14 cellular contexts compared by ENCODE assay signal in the genomic region with DNA sequence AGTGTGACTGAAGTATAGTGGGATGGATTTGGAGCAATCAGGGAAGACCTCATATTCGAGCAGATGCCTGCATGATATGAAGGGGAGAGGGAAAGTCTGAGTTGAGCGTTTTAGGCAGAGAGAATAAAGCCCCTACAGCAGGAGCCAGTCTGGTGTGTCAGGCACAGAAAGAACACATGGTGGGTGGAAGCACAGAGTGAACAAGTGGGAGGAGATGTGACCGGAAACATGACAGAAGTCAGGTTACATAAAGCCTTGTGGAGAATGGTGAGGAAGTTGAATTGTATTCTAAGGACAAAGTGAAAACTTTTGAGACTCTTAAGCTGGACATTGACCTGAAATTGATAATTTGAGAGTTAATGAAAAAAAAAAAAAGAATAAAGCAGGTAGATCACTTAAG.
DNase-seq lines count a peak whose midpoint lies in the region; ATAC-seq and TF ChIP-seq lines count a peak whose summit lies in the region.
"Had no signal": no experiment of that assay in that cellular context is flagged by ENCODE, and none has a peak within 500 bp of the region (broad histone marks: within the 10 kb centered on the region; RNA-seq: fewer than 3 reads in every experiment).

No MANE protein-coding gene starts in this region.

- H3K14ac ChIP-seq in trophoblast cell (ENCODE audit: low read length) = no peak overlapping the region

- H3K9me3 ChIP-seq in trophoblast cell (ENCODE audit: insufficient read depth, low read depth, low read length) = peaks cover 6% of the 10 kb centered on the region

- H3K27me3 ChIP-seq in trophoblast cell (ENCODE audit: insufficient read depth, low read length) = no peaks in the 10 kb centered on the region
- H3K27me3 ChIP-seq: BLaER1 had no signal

- no peaks in the 10 kb centered on the region for H3K4me1 Mint-ChIP-seq in T-cell
- H3K4me1 Mint-ChIP-seq: CD14-positive monocyte; CD4-positive, alpha-beta memory T cell; H9 had no signal

- no peak overlapping the region for H3K4ac ChIP-seq in trophoblast cell (ENCODE audit: low read depth, low read length)

- CTCF ChIA-PET in T-cell (lab: Charles Lee) = interaction anchor here in 1 of 2 donors (0.7 kb wide), 1 partner anchor 140 kb away, joined by 3 read pairs; no protein-coding TSS in a partner anchor

- no peak overlapping the region for H4K8ac ChIP-seq in trophoblast cell (ENCODE audit: low read depth, low read length)

- H3K27ac ChIP-seq in trophoblast cell (ENCODE audit: low read depth, low read length) = no peak overlapping the region
- H3K27ac ChIP-seq: BLaER1 had no signal

- no peak overlapping the region for H4K91ac ChIP-seq in trophoblast cell (ENCODE audit: low read depth, low read length)

- H3K79me1 ChIP-seq in trophoblast cell (ENCODE audit: low read length) = no peaks in the 10 kb centered on the region

- H3K4me3 Mint-ChIP-seq in T-cell = no peak overlapping the region
- H3K4me3 Mint-ChIP-seq: CD14-positive monocyte; CD4-positive, alpha-beta memory T cell; H9 had no signal

- POLR2A ChIA-PET in T-cell (lab: Charles Lee) = no interaction called here

- H2BK5ac ChIP-seq in trophoblast cell (ENCODE audit: low read depth, low read length, poor library complexity) = no peak overlapping the region

- H3K9me3 Mint-ChIP-seq in T-cell = peaks cover 9 to 18% (median 15%) of the 10 kb centered on the region in 3 donors

- H2BK120ac ChIP-seq in trophoblast cell (ENCODE audit: insufficient read depth, low read length, poor library complexity) = no peak overlapping the region

- H3K79me2 ChIP-seq in trophoblast cell (ENCODE audit: control insufficient read depth, insufficient read depth, low read length, poor library complexity) = no peaks in the 10 kb centered on the region

- no peaks in the 10 kb centered on the region for H3K36me3 Mint-ChIP-seq in T-cell
- H3K36me3 Mint-ChIP-seq: CD14-positive monocyte; CD4-positive, alpha-beta memory T cell had no signal

- no peak overlapping the region for H3K23ac ChIP-seq in trophoblast cell (ENCODE audit: low read length)

- no CpG with 5 or more reads among the region's 3 CpGs for WGBS in trophoblast cell (ENCODE audit: extremely low coverage, insufficient coverage, insufficient read length)

- H3K18ac ChIP-seq in trophoblast cell (ENCODE audit: low read length) = no peak overlapping the region

- no peak overlapping the region for H3K27ac Mint-ChIP-seq in T-cell
- H3K27ac Mint-ChIP-seq: CD14-positive monocyte; CD4-positive, alpha-beta memory T cell; H9 had no signal

- TF ChIP-seq POLR2A in NB4 (IDR thresholded peaks at IDR 0.05; ENCODE audit: extremely low read depth, insufficient read length) = no peak

- no peak overlapping the region for H4K12ac ChIP-seq in trophoblast cell (ENCODE audit: low read depth, low read length)

- H2BK12ac ChIP-seq in trophoblast cell (ENCODE audit: low read length) = no peak overlapping the region

- ATAC-seq in T-cell (replicated peaks in 1 of 4) = no peak

- no peaks in the 10 kb centered on the region for H3K36me3 ChIP-seq in trophoblast cell (ENCODE audit: control insufficient read depth in 1 of 2, insufficient read depth in 2 of 2, low read length in 2 of 2)
- H3K36me3 ChIP-seq: BLaER1 had no signal

- no peak overlapping the region for H2AFZ ChIP-seq in trophoblast cell (ENCODE audit: insufficient read depth, low read length, poor library complexity)

- H3K27me3 Mint-ChIP-seq in T-cell = no peaks in the 10 kb centered on the region
- H3K27me3 Mint-ChIP-seq: CD4-positive, alpha-beta memory T cell had no signal

- H3K4me3 ChIP-seq in NB4 (ENCODE audit: low read depth, low read length) (no peak overlapping the region), trophoblast cell (ENCODE audit: low read depth, low read length) (no peak overlapping the region)
- H3K4me3 ChIP-seq: BLaER1 had no signal

- H2AK5ac ChIP-seq in trophoblast cell (ENCODE audit: low read length) = no peak overlapping the region

- peak; percentile 43 for DNase-seq in Ammon's horn (ENCODE audit: low spot score)
- peak; percentile 0 for DNase-seq in NB4 (ENCODE audit: low read depth)
- peak; percentile 66 for DNase-seq in middle frontal gyrus (ENCODE audit: extremely low spot score, low spot score)
- DNase-seq in trophoblast cell = no peak
- no peak for DNase-seq in D341Med (ENCODE audit: low spot score)
- no peak for DNase-seq in T-cell
- DNase-seq: AML-193; CD4-positive, alpha-beta memory T cell; DMS79 treated with DMSO at 0.1 percent for 48 hours; GF-D8; H9; IMR-90 had no signal

- H3K4me1 ChIP-seq in trophoblast cell (ENCODE audit: control insufficient read depth in 1 of 2, insufficient read depth in 2 of 2, low read length in 2 of 2) = no peaks in the 10 kb centered on the region
- H3K4me1 ChIP-seq: BLaER1 had no signal

- no peak overlapping the region for H3K4me2 ChIP-seq in trophoblast cell (ENCODE audit: low read length)
- H3K4me2 ChIP-seq: BLaER1 had no signal

- no peak overlapping the region for H3K9ac ChIP-seq in trophoblast cell (ENCODE audit: low read length)
- H3K9ac ChIP-seq: BLaER1 had no signal

- no peak for TF ChIP-seq CTCF in NB4 (IDR thresholded peaks at IDR 0.05; ENCODE audit: low read depth, low read length)

Comparison
In these comparisons a context has a peak if more than half of its experiments do, and no peak if none do; other contexts are left out.
1. DNase-seq: peak in Ammon's horn (single experiment), NB4 (single experiment) and middle frontal gyrus (single experiment); none in trophoblast cell (0 of 2), D341Med (single experiment) and T-cell (0 of 34).